ENCODE assay signal across 23 cellular contexts in genomic region chrX:2441466-2441865, GRCh38. TPM values are rescaled to one million over a fixed set of nuclear protein-coding genes. Genes with fewer than 3 reads are reported as not detected.
DNase-seq lines count a peak whose midpoint lies in the region; ATAC-seq, FAIRE-seq and TF ChIP-seq lines count a peak whose summit lies in the region.
"Had no signal": no experiment of that assay in that cellular context is flagged by ENCODE, and none has a peak within 500 bp of the region (broad histone marks: within the 10 kb centered on the region; RNA-seq: fewer than 3 reads in every experiment).

No MANE protein-coding gene starts in this region.

- no peak overlapping the region for H3K4me2 ChIP-seq in K562 (ENCODE audit: insufficient read depth, low read length)
- H3K4me2 ChIP-seq: A549; BLaER1 treated with 17β-estradiol and CSF1 and Interleukin-3, amounts not matched to agents 10 nM and 100 nM had no signal

- intact Hi-C loops in K562 (cut with micrococcal nuclease) (no loop called here), transverse colon (cut with DNase I; ENCODE audit: low total_unique reads) (no loop called here)

- no peak for TF ChIP-seq CTCF in HEK293 (tag by site-specific recombination; IDR thresholded peaks at IDR 0.05)
- no peak for TF ChIP-seq CTCF in K562 (IDR thresholded peaks at IDR 0.05 in 2 of 3, conservative IDR thresholded peaks at IDR 0.05 in 1 of 3; ENCODE audit: insufficient read depth in 2 of 3, low read depth in 1 of 3, low read length in 3 of 3)
- TF ChIP-seq CTCF in transverse colon (IDR thresholded peaks at IDR 0.05), result no peak

- H3K9me1 ChIP-seq in K562 (ENCODE audit: control insufficient read depth, insufficient read depth, low read length), result no peaks in the 10 kb centered on the region

- no peak for TF ChIP-seq RAD21 in K562 (CRISPR knock-in tag; conservative IDR thresholded peaks at IDR 0.05 in 1 of 2, IDR thresholded peaks at IDR 0.05 in 1 of 2)

- peaks cover 14% of the 10 kb centered on the region for H3K4me1 Mint-ChIP-seq in stimulated activated effector memory CD8-positive, alpha-beta T cell treated with anti-CD3 and anti-CD28 coated beads, Interleukin-12 subunit alpha, Interleukin-12 subunit beta, amount 100 ng/mL, for 72 hours

- H3K27me3 ChIP-seq in K562 (ENCODE audit: control insufficient read depth in 2 of 2, insufficient read depth in 2 of 2, low read length in 2 of 2) (no peaks in the 10 kb centered on the region), transverse colon (no peaks in the 10 kb centered on the region)
- H3K27me3 ChIP-seq: BLaER1 treated with 17β-estradiol and CSF1 and Interleukin-3, amounts not matched to agents 10 nM and 100 nM had no signal

- H3K4me1 ChIP-seq in HEK293 (ENCODE audit: control insufficient read depth, insufficient read depth, low read length) (no peaks in the 10 kb centered on the region), K562 (replicated peaks in 1 of 2; ENCODE audit: control insufficient read depth in 2 of 2, insufficient read depth in 2 of 2, low read length in 2 of 2) (peaks cover 0 to 4% of the 10 kb centered on the region in 2 experiments; a peak in 2 of 5 replicates), transverse colon (no peaks in the 10 kb centered on the region)
- H3K4me1 ChIP-seq: A549, Caco-2 had no signal

- peaks cover 2% of the 10 kb centered on the region for H3K9me3 Mint-ChIP-seq in stimulated activated effector memory CD8-positive, alpha-beta T cell treated with anti-CD3 and anti-CD28 coated beads, Interleukin-12 subunit alpha, Interleukin-12 subunit beta, amount 100 ng/mL, for 72 hours
- H3K9me3 Mint-ChIP-seq: CD4-positive, alpha-beta T cell; CD8-positive, alpha-beta T cell had no signal

- no peak overlapping the region for H3K9ac ChIP-seq in K562 (ENCODE audit: insufficient read depth in 1 of 2, low read depth in 2 of 2, low read length in 2 of 2)
- H3K9ac ChIP-seq: BLaER1 treated with 17β-estradiol and CSF1 and Interleukin-3, amounts not matched to agents 10 nM and 100 nM had no signal

- TF ChIP-seq POLR2A in K562 (conservative IDR thresholded peaks at IDR 0.05) (no peak), transverse colon (IDR thresholded peaks at IDR 0.05) (no peak)

- BruUV-seq in K562 (replicated peaks; lab: Mats Ljungman, UMichigan), result no TSS peak

- in situ Hi-C loops in K562 (cut with MboI), result no loop called here
- in situ Hi-C loops in transverse colon (cut with MboI; ENCODE audit: low pct_ligation_motif_present in 1 of 4, low pct_unique_long_range_greater_than_20kb in 1 of 4, low sequenced_read_pairs in 3 of 4), result no loop called here

- H3K4me3 ChIP-seq in HEK293 (ENCODE audit: low read depth, low read length) (no peak overlapping the region), K562 (no peak overlapping the region), transverse colon (no peak overlapping the region)
- H3K4me3 ChIP-seq: A549; BLaER1 treated with 17β-estradiol and CSF1 and Interleukin-3, amounts not matched to agents 10 nM and 100 nM had no signal

- peaks cover 6% of the 10 kb centered on the region for H3K36me3 Mint-ChIP-seq in stimulated activated effector memory CD8-positive, alpha-beta T cell treated with anti-CD3 and anti-CD28 coated beads, Interleukin-12 subunit alpha, Interleukin-12 subunit beta, amount 100 ng/mL, for 72 hours

- POLR2A ChIA-PET in HEK293 (lab: Yijun Ruan, JAX) (no interaction called here), K562 (lab: Yijun Ruan, JAX) (no interaction called here)

- no peaks in the 10 kb centered on the region; a peak in 1 of 3 replicates for H3K36me3 ChIP-seq in HEK293 (ENCODE audit: control insufficient read depth in 2 of 2, insufficient read depth in 1 of 2, low read length in 2 of 2)
- H3K36me3 ChIP-seq in K562 (ENCODE audit: control insufficient read depth, insufficient read depth, low read length), result no peaks in the 10 kb centered on the region
- H3K36me3 ChIP-seq in transverse colon, result peaks cover 0 to 5% (median 0%) of the 10 kb centered on the region in 4 donors

- FAIRE-seq in K562 (lab: Jason Lieb, UNC), result no peak
- FAIRE-seq: A549, D721Med, G401.6, GM12891 had no signal

- no peak for ATAC-seq in K562
- ATAC-seq in stimulated activated effector memory CD8-positive, alpha-beta T cell treated with anti-CD3 and anti-CD28 coated beads, Interleukin-12 subunit alpha, Interleukin-12 subunit beta, amount 100 ng/mL, for 72 hours, result no peak
- ATAC-seq in HG03442 (IDR thresholded peaks at IDR 0.05; ENCODE audit: unreplicated experiment), result no peak
- ATAC-seq in GM19452 (IDR thresholded peaks at IDR 0.05; ENCODE audit: unreplicated experiment), result no peak
- ATAC-seq: A549; CD8-positive, alpha-beta T cell had no signal

- no peaks in the 10 kb centered on the region for H3K79me2 ChIP-seq in K562 (ENCODE audit: control insufficient read depth, insufficient read depth, low read length)

- CTCF ChIA-PET in HEK293 (lab: Yijun Ruan, JAX), result no interaction called here
- CTCF ChIA-PET in K562 (lab: Yijun Ruan, JAX; ENCODE audit: low intra/inter-chr PET ratio), result no interaction called here

- H3K27ac ChIP-seq in HEK293 (ENCODE audit: extremely low read depth, low read depth, low read length), result no peak overlapping the region
- H3K27ac ChIP-seq in K562 (ENCODE audit: extremely low read depth, low read depth, low read length), result no peak overlapping the region
- no peak overlapping the region for H3K27ac ChIP-seq in transverse colon
- H3K27ac ChIP-seq: 22Rv1; A549; BLaER1 treated with 17β-estradiol and CSF1 and Interleukin-3, amounts not matched to agents 10 nM and 100 nM; C4-2B had no signal

- peak overlapping the region; percentile 69 for H3K27ac Mint-ChIP-seq in stimulated activated effector memory CD8-positive, alpha-beta T cell treated with anti-CD3 and anti-CD28 coated beads, Interleukin-12 subunit alpha, Interleukin-12 subunit beta, amount 100 ng/mL, for 72 hours
- H3K27ac Mint-ChIP-seq: B cell; CD4-positive, alpha-beta T cell; CD8-positive, alpha-beta T cell had no signal

- WGBS in K562 (ENCODE audit: insufficient coverage, low coverage, missing lambda C conversion rate), result 76% methylated on average over 4 of the region's 5 CpGs
- WGBS in transverse colon (ENCODE audit: low coverage in 1 of 2), 2 donors, result 97% methylated on average over 5 of the region's 5 CpGs; no CpG with 5 or more reads in 1 of the 2 donors

- H3K9me3 ChIP-seq in HEK293 (ENCODE audit: control insufficient read depth, insufficient read depth, low read depth, low read length) (no peaks in the 10 kb centered on the region), K562 (replicated peaks; ENCODE audit: control insufficient read depth, insufficient read depth, low read depth, low read length) (0 out of 2 replicates have a peak, but pooled peaks cover 2% of the 10 kb centered on the region), transverse colon (no peaks in the 10 kb centered on the region)

- TF ChIP-seq EP300 in K562 (IDR thresholded peaks at IDR 0.05; ENCODE audit: low read length) (no peak), transverse colon (IDR thresholded peaks at IDR 0.05; ENCODE audit: low read depth) (no peak)

- no peak overlapping the region for H2AFZ ChIP-seq in K562 (ENCODE audit: low read depth, low read length)

- no peak overlapping the region for H3K4me3 Mint-ChIP-seq in stimulated activated effector memory CD8-positive, alpha-beta T cell treated with anti-CD3 and anti-CD28 coated beads, Interleukin-12 subunit alpha, Interleukin-12 subunit beta, amount 100 ng/mL, for 72 hours
- H3K4me3 Mint-ChIP-seq: B cell; CD4-positive, alpha-beta T cell; CD8-positive, alpha-beta T cell had no signal

- DNase-seq in K562 (ENCODE audit: extremely low read depth in 1 of 4, low spot score in 3 of 4) (no peak), mesenteric fat pad (ENCODE audit: low spot score) (peak; percentile 11), transverse colon (no peak)
- no peak for DNase-seq in stimulated activated effector memory CD8-positive, alpha-beta T cell treated with anti-CD3 and anti-CD28 coated beads, Interleukin-12 subunit alpha, Interleukin-12 subunit beta, amount 100 ng/mL, for 72 hours (ENCODE audit: low spot score in 2 of 2)
- no peak for DNase-seq in stimulated activated CD4-positive, alpha-beta T cell treated with anti-CD3 and anti-CD28 coated beads, Interleukin-4, amount 100 ng/mL, for 24 hours
- DNase-seq: AML-193; Caco-2; Calu3; CD4-positive, alpha-beta T cell; CD8-positive, alpha-beta T cell; DMS79 treated with DMSO at 0.1 percent for 48 hours; GF-D8 had no signal

- H4K20me1 ChIP-seq in K562 (replicated peaks; ENCODE audit: control insufficient read depth, insufficient read depth, low read length), result no peaks in the 10 kb centered on the region

RNA-seq across cellular contexts. Expression of gene DHRSX, which starts 59.3 kb away (rescaled TPM):
- total RNA-seq in K562 (2011; cell fraction: chromatin; rRNA removed; ENCODE audit: low replicate concordance), result 22.8 and 25.9 TPM in 2 replicates
- 18.4 and 20.2 TPM in 2 replicates for total RNA-seq in K562 (2011; cell fraction: nucleolus; rRNA removed)
- total RNA-seq in K562 (2011; cell fraction: nucleoplasm; rRNA removed), result 19.2 and 21.9 TPM in 2 replicates
- 6.5 and 6.9 TPM in 2 replicates for total RNA-seq in K562 (2014; rRNA removed)
- 3.4 and 3.6 TPM in 2 replicates for total RNA-seq in K562 (2014; rRNA removed; fragmentation: Illumina TruSeq; extraction: Trizol)
- 3.6 and 4.5 TPM in 2 replicates for total RNA-seq in K562 (2015; rRNA removed; fragmentation: Illumina TruSeq; extraction: Trizol)
- total RNA-seq in K562 (2021), result 10.5 and 11.0 TPM in 2 replicates
- 6.5 and 8.6 TPM in 2 replicates for polyA plus RNA-seq in K562 (2011; rRNA removed)
- 10.6 and 13.3 TPM in 2 replicates for polyA plus RNA-seq in K562 (2011; cell fraction: cytosol; rRNA removed)
- 8.7 and 13.2 TPM in 2 replicates for polyA plus RNA-seq in K562 (2011; cell fraction: nucleus; rRNA removed)
- 8.1 and 9.8 TPM in 2 replicates for polyA plus RNA-seq in K562 (2012)
- polyA plus RNA-seq in K562 (2014; fragmentation: Illumina TruSeq; extraction: Trizol), result 7.2 and 8.7 TPM in 2 replicates
- polyA plus RNA-seq in K562 (2014; fragmentation: Nextera tagmentation; extraction: Ambion mirVana), result 1 to 10 TPM in 1 of 2 experiments, under 1 TPM in 1; 0.59 to 1.0 TPM
- polyA plus RNA-seq in K562 (2014; rRNA removed), result 6.2 and 7.8 TPM in 2 replicates
- 9.8 and 11.9 TPM in 2 replicates for polyA minus RNA-seq in K562 (2011; rRNA and poly(A)+ RNA removed)
- 2.5 and 5.4 TPM in 2 replicates for polyA minus RNA-seq in K562 (2011; cell fraction: cytosol; rRNA and poly(A)+ RNA removed)
- 5.0 and 9.9 TPM in 2 replicates for polyA minus RNA-seq in K562 (2011; cell fraction: nucleus; rRNA and poly(A)+ RNA removed)
- total RNA-seq in mesenteric fat pad, result 27.0 TPM
- total RNA-seq in transverse colon, result 10 to 100 TPM; 27.9 to 39.9 (median 33.9) TPM

RNA-seq across cellular contexts. Expression of gene ZBED1, which starts 59.3 kb away (rescaled TPM):
- 18.5 and 26.9 TPM in 2 replicates for total RNA-seq in K562 (2011; cell fraction: chromatin; rRNA removed; ENCODE audit: low replicate concordance)
- 18.0 and 21.3 TPM in 2 replicates for total RNA-seq in K562 (2011; cell fraction: nucleolus; rRNA removed)
- total RNA-seq in K562 (2011; cell fraction: nucleoplasm; rRNA removed), result 12.4 and 13.6 TPM in 2 replicates
- total RNA-seq in K562 (2014; rRNA removed) (17.7 and 19.8 TPM in 2 replicates), K562 (2014; rRNA removed; fragmentation: Illumina TruSeq; extraction: Trizol) (10.8 and 13.9 TPM in 2 replicates), K562 (2015; rRNA removed; fragmentation: Illumina TruSeq; extraction: Trizol) (15.2 TPM in 2 replicates), K562 (2021) (26.9 and 27.6 TPM in 2 replicates), mesenteric fat pad (37.2 TPM), transverse colon (10 to 100 TPM; 44.0 to 94.3 (median 67.1) TPM)
- polyA plus RNA-seq in K562 (2011; rRNA removed) (7.8 and 8.1 TPM in 2 replicates), K562 (2014; fragmentation: Illumina TruSeq; extraction: Trizol) (16.3 and 17.7 TPM in 2 replicates), K562 (2014; fragmentation: Nextera tagmentation; extraction: Ambion mirVana) (1 to 10 TPM in 1 of 2 experiments, under 1 TPM in 1; 0.61 to 2.6 TPM), K562 (2014; rRNA removed) (13.7 and 16.5 TPM in 2 replicates)
- polyA plus RNA-seq in K562 (2011; cell fraction: cytosol; rRNA removed), result 7.9 and 17.2 TPM in 2 replicates
- 3.3 and 5.1 TPM in 2 replicates for polyA plus RNA-seq in K562 (2011; cell fraction: nucleus; rRNA removed)
- polyA plus RNA-seq in K562 (2012), result 13.5 and 20.7 TPM in 2 replicates
- polyA minus RNA-seq in K562 (2011; rRNA and poly(A)+ RNA removed), result 6.7 and 10.2 TPM in 2 replicates
- 19.8 and 20.0 TPM in 2 replicates for polyA minus RNA-seq in K562 (2011; cell fraction: cytosol; rRNA and poly(A)+ RNA removed)
- polyA minus RNA-seq in K562 (2011; cell fraction: nucleus; rRNA and poly(A)+ RNA removed), result 3.4 and 5.1 TPM in 2 replicates
